In the genomic region with DNA sequence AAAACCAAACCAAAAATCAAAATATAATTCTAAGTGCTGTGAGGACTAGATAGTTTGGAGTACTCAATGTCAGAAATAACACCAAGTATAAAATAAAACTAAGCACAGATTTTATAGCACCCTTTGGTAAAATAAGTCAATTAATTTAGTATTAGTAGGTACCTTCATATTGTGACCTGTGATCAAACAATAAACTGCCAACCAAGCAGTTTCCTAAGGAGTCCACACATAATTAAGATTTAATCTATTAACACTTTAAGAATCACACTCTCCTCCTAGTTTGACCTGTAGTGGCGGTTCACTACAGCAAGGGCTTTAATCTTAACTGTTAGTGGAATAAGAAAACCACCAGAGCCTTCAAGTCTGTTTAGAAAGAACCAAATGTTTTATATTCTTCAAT, we compare ENCODE assay signal across 10 cellular contexts. TPM values are rescaled to one million over a fixed set of nuclear protein-coding genes. Genes with fewer than 3 reads are reported as not detected.
DNase-seq lines count a peak whose midpoint lies in the region; ATAC-seq, FAIRE-seq and TF ChIP-seq lines count a peak whose summit lies in the region.
"Had no signal": no experiment of that assay in that cellular context is flagged by ENCODE, and none has a peak within 500 bp of the region (broad histone marks: within the 10 kb centered on the region; RNA-seq: fewer than 3 reads in every experiment).

No MANE protein-coding gene starts in this region.

- no peaks in the 10 kb centered on the region for H3K9me1 ChIP-seq in keratinocyte (ENCODE audit: control insufficient read depth, extremely low read depth, insufficient read depth, low read length)

- H3K4me3 Mint-ChIP-seq in type B pancreatic cell, result peak overlapping the region; percentile 97

- peaks cover 57% of the 10 kb centered on the region for H3K36me3 ChIP-seq in left ventricle myocardium inferior
- peaks cover 22 to 39% of the 10 kb centered on the region in 2 experiments for H3K36me3 ChIP-seq in keratinocyte (ENCODE audit: control insufficient read depth in 2 of 2, extremely low read depth in 1 of 2, insufficient read depth in 2 of 2, low read length in 2 of 2)

- peaks cover 35% of the 10 kb centered on the region for H4K20me1 ChIP-seq in keratinocyte (ENCODE audit: control insufficient read depth, extremely low read depth, insufficient read depth, low read length)

- intact Hi-C loops in left ventricle myocardium inferior (cut with micrococcal nuclease), result no loop called here
- intact Hi-C loops in Right ventricle myocardium inferior (cut with DNase I), result no loop called here

- DNase-seq in left ventricle myocardium inferior (no peak), Right ventricle myocardium inferior (ENCODE audit: missing footprints) (no peak), keratinocyte (ENCODE audit: low read depth, low spot score) (no peak), type B pancreatic cell (ENCODE audit: extremely low spot score, unreplicated experiment) (no peak), AML-193 (lab: John Stamatoyannopoulos, UW) (no peak), cerebellum (ENCODE audit: low spot score) (no peak), caudate nucleus (lab: John Stamatoyannopoulos, UW) (no peak)
- DNase-seq in activated naive CD4-positive, alpha-beta T cell treated with anti-CD3 and anti-CD28 coated beads, Interleukin-2, amount 50 U/mL, for 72 hours (ENCODE audit: low spot score in 2 of 2), result no peak
- DNase-seq: amniotic stem cell had no signal

- peak overlapping the region; percentile 93 to 99 for H3K27ac Mint-ChIP-seq in activated naive CD4-positive, alpha-beta T cell treated with anti-CD3 and anti-CD28 coated beads, Interleukin-2, amount 50 U/mL, for 72 hours
- H3K27ac Mint-ChIP-seq in type B pancreatic cell, result peak overlapping the region; percentile 100

- no peaks in the 10 kb centered on the region for H3K9me3 ChIP-seq in left ventricle myocardium inferior (replicated peaks)
- H3K9me3 ChIP-seq in keratinocyte (ENCODE audit: control insufficient read depth, low read depth, low read length), result no peaks in the 10 kb centered on the region

- H3K9ac ChIP-seq in keratinocyte (ENCODE audit: control insufficient read depth, extremely low read depth, insufficient read depth, low read length), result peak overlapping the region; percentile 99

- H3K79me2 ChIP-seq in keratinocyte (ENCODE audit: control insufficient read depth, insufficient read depth, low read length), result peaks cover 85% of the 10 kb centered on the region

- no peak for FAIRE-seq in keratinocyte (lab: Jason Lieb, UNC)

- H3K27ac ChIP-seq in left ventricle myocardium inferior (replicated peaks) (no peak overlapping the region), keratinocyte (ENCODE audit: control insufficient read depth, insufficient read depth, low read length) (no peak overlapping the region), caudate nucleus (ENCODE audit: low read depth, low read length) (no peak overlapping the region)

- peaks cover 3% of the 10 kb centered on the region for H3K27me3 Mint-ChIP-seq in type B pancreatic cell

- H3K9me3 Mint-ChIP-seq in activated naive CD4-positive, alpha-beta T cell treated with anti-CD3 and anti-CD28 coated beads, Interleukin-2, amount 50 U/mL, for 72 hours, result no peaks in the 10 kb centered on the region
- no peaks in the 10 kb centered on the region for H3K9me3 Mint-ChIP-seq in type B pancreatic cell

- ATAC-seq in Right ventricle myocardium inferior, result no peak
- ATAC-seq in activated naive CD4-positive, alpha-beta T cell treated with anti-CD3 and anti-CD28 coated beads, Interleukin-2, amount 50 U/mL, for 72 hours, result no peak
- ATAC-seq: left lobe of liver had no signal

- peaks cover 88% of the 10 kb centered on the region for H3K4me1 ChIP-seq in left ventricle myocardium inferior
- H3K4me1 ChIP-seq in keratinocyte (ENCODE audit: control insufficient read depth, extremely low read depth, insufficient read depth, low read length), result peaks cover 19% of the 10 kb centered on the region

- peaks cover 58 to 87% of the 10 kb centered on the region in 2 donors for H3K36me3 Mint-ChIP-seq in activated naive CD4-positive, alpha-beta T cell treated with anti-CD3 and anti-CD28 coated beads, Interleukin-2, amount 50 U/mL, for 72 hours
- H3K36me3 Mint-ChIP-seq in type B pancreatic cell, result peaks cover 60% of the 10 kb centered on the region

- dilution Hi-C loops in keratinocyte (cut with MboI; ENCODE audit: extremely low pct_ligation_motif_present, low sequenced_read_pairs), result no loop called here

- no peak overlapping the region for H2AFZ ChIP-seq in keratinocyte (ENCODE audit: control insufficient read depth, low read length)

- H3K4me2 ChIP-seq in keratinocyte (ENCODE audit: control insufficient read depth, extremely low read depth, insufficient read depth, low read depth, low read length), result peak overlapping the region; percentile 60

- TF ChIP-seq CTCF in left ventricle myocardium inferior (IDR thresholded peaks at IDR 0.05; ENCODE audit: borderline replicate concordance) (no peak), keratinocyte (optimal IDR thresholded peaks at IDR 0.05 in 1 of 3, IDR thresholded peaks at IDR 0.05 in 1 of 3, conservative IDR thresholded peaks at IDR 0.05 in 1 of 3; ENCODE audit: extremely low read depth in 1 of 3, insufficient read depth in 2 of 3, low read length in 3 of 3) (no peak), type B pancreatic cell (conservative IDR thresholded peaks at IDR 0.05) (no peak)

- peak overlapping the region; percentile 97 for H3K4me3 ChIP-seq in left ventricle myocardium inferior
- peak overlapping the region in 2 of 3 experiments; percentile 65 to 95 for H3K4me3 ChIP-seq in keratinocyte (ENCODE audit: control insufficient read depth in 2 of 3, extremely low read depth in 1 of 3, insufficient read depth in 2 of 3, low read depth in 1 of 3, low read length in 3 of 3)

- H3K27me3 ChIP-seq in left ventricle myocardium inferior (ENCODE audit: low read depth) (no peaks in the 10 kb centered on the region), keratinocyte (ENCODE audit: control insufficient read depth, extremely low read depth, insufficient read depth, low read length) (no peaks in the 10 kb centered on the region)

- H3K4me1 Mint-ChIP-seq in type B pancreatic cell (ENCODE audit: unreplicated experiment), result peaks cover 37% of the 10 kb centered on the region

RNA-seq across cellular contexts. Expression of a gene that starts 2.8 kb away (rescaled TPM):
- total RNA-seq in left ventricle myocardium inferior (261 TPM), Right ventricle myocardium inferior (277 TPM), type B pancreatic cell (ENCODE audit: low replicate concordance) (524 and 673 TPM in 2 replicates), cerebellum (553 TPM)
- 100 to 1,000 TPM; 568 to 788 TPM for total RNA-seq in activated naive CD4-positive, alpha-beta T cell treated with anti-CD3 and anti-CD28 coated beads, Interleukin-2, amount 50 U/mL, for 72 hours
- 410 to 661 TPM (median 484 TPM) in 3 replicates for polyA plus RNA-seq in keratinocyte
- 1,011 TPM for polyA plus RNA-seq in keratinocyte (2011; ENCODE audit: low read depth)
- 374 and 482 TPM in 2 replicates for polyA plus RNA-seq in keratinocyte (2011; cell fraction: cytosol; rRNA removed)
- 501 and 560 TPM in 2 replicates for polyA plus RNA-seq in keratinocyte (2011; cell fraction: nucleus; rRNA removed)
- polyA plus RNA-seq in keratinocyte (2012; ENCODE audit: low replicate concordance), result 325 and 537 TPM in 2 replicates
- 321 to 527 TPM (median 344 TPM) in 3 replicates for polyA minus RNA-seq in keratinocyte
- 341 TPM for polyA minus RNA-seq in keratinocyte (2011; cell fraction: cytosol; rRNA and poly(A)+ RNA removed)
- polyA minus RNA-seq in keratinocyte (2011; cell fraction: nucleus; rRNA and poly(A)+ RNA removed), result 222 and 346 TPM in 2 replicates

RNA-seq across cellular contexts. Expression of a gene that starts 3.4 kb away (rescaled TPM):
- total RNA-seq in left ventricle myocardium inferior, result 5.2 TPM
- 7.3 TPM for total RNA-seq in Right ventricle myocardium inferior
- 10 to 100 TPM; 16.0 to 26.7 TPM for total RNA-seq in activated naive CD4-positive, alpha-beta T cell treated with anti-CD3 and anti-CD28 coated beads, Interleukin-2, amount 50 U/mL, for 72 hours
- polyA plus RNA-seq in keratinocyte, result 0.97 to 3.6 TPM (median 1.1 TPM) in 3 replicates
- polyA plus RNA-seq in keratinocyte (2011; ENCODE audit: low read depth), result 1.1 TPM
- 1.3 and 2.1 TPM in 2 replicates for polyA plus RNA-seq in keratinocyte (2011; cell fraction: cytosol; rRNA removed)
- polyA plus RNA-seq in keratinocyte (2011; cell fraction: nucleus; rRNA removed), result 2.0 and 2.5 TPM in 2 replicates
- 1.8 and 5.3 TPM in 2 replicates for polyA plus RNA-seq in keratinocyte (2012; ENCODE audit: low replicate concordance)
- polyA minus RNA-seq in keratinocyte, result 0.82 to 3.9 TPM (median 0.96 TPM) in 3 replicates
- polyA minus RNA-seq in keratinocyte (2011; cell fraction: cytosol; rRNA and poly(A)+ RNA removed), result 2.3 TPM
- polyA minus RNA-seq in keratinocyte (2011; cell fraction: nucleus; rRNA and poly(A)+ RNA removed), result 0.74 and 3.2 TPM in 2 replicates
- 13.0 and 20.3 TPM in 2 replicates for total RNA-seq in type B pancreatic cell (ENCODE audit: low replicate concordance)
- total RNA-seq in cerebellum, result 16.9 TPM

RNA-seq across cellular contexts. Expression of a gene that starts 56.0 kb away (rescaled TPM):
- total RNA-seq in left ventricle myocardium inferior, result 4.1 TPM
- total RNA-seq in Right ventricle myocardium inferior, result 3.4 TPM
- 1 to 10 TPM; 4.7 to 4.9 TPM for total RNA-seq in activated naive CD4-positive, alpha-beta T cell treated with anti-CD3 and anti-CD28 coated beads, Interleukin-2, amount 50 U/mL, for 72 hours
- polyA plus RNA-seq in keratinocyte, result 1.0 to 2.2 TPM (median 1.6 TPM) in 3 replicates
- 16.7 TPM for polyA plus RNA-seq in keratinocyte (2011; ENCODE audit: low read depth)
- 0.55 and 1.2 TPM in 2 replicates for polyA plus RNA-seq in keratinocyte (2011; cell fraction: cytosol; rRNA removed)
- polyA plus RNA-seq in keratinocyte (2011; cell fraction: nucleus; rRNA removed), result 2.6 and 4.3 TPM in 2 replicates
- polyA plus RNA-seq in keratinocyte (2012; ENCODE audit: low replicate concordance), result 1.2 and 3.7 TPM in 2 replicates
- polyA minus RNA-seq in keratinocyte, result 1.2 to 4.6 TPM (median 1.5 TPM) in 3 replicates
- 1.2 TPM for polyA minus RNA-seq in keratinocyte (2011; cell fraction: cytosol; rRNA and poly(A)+ RNA removed)
- 3.7 and 5.5 TPM in 2 replicates for polyA minus RNA-seq in keratinocyte (2011; cell fraction: nucleus; rRNA and poly(A)+ RNA removed)
- total RNA-seq in type B pancreatic cell (ENCODE audit: low replicate concordance), result 9.3 and 13.3 TPM in 2 replicates
- 13.3 TPM for total RNA-seq in cerebellum
